In genomic region chr1:33012165-33012564, GRCh38 we compare ENCODE assay signal across 20 cellular contexts. TPM values are rescaled to one million over a fixed set of nuclear protein-coding genes. Genes with fewer than 3 reads are reported as not detected.
DNase-seq lines count a peak whose midpoint lies in the region; ATAC-seq and TF ChIP-seq lines count a peak whose summit lies in the region.
"Had no signal": no experiment of that assay in that cellular context is flagged by ENCODE, and none has a peak within 500 bp of the region (broad histone marks: within the 10 kb centered on the region; RNA-seq: fewer than 3 reads in every experiment).

No MANE protein-coding gene starts in this region.

- no peaks in the 10 kb centered on the region for H3K27me3 Mint-ChIP-seq in activated naive CD4-positive, alpha-beta T cell treated with anti-CD3 and anti-CD28 coated beads for 36 hours (ENCODE audit: low read depth)
- H3K27me3 Mint-ChIP-seq in osteocyte (ENCODE audit: unreplicated experiment), result no peaks in the 10 kb centered on the region
- H3K27me3 Mint-ChIP-seq: activated naive CD4-positive, alpha-beta T cell treated with anti-CD3 and anti-CD28 coated beads, Interleukin-2, amount 50 U/mL, for 24 hours; central memory CD8-positive, alpha-beta T cell; naive thymus-derived CD8-positive, alpha-beta T cell had no signal

- CTCF ChIA-PET in activated naive CD4-positive, alpha-beta T cell treated with anti-CD3 and anti-CD28 coated beads for 36 hours (lab: Charles Lee), result no interaction called here

- H3K36me3 ChIP-seq in testis (ENCODE audit: low read depth, missing control alignments), result no peaks in the 10 kb centered on the region

- H3K27ac Mint-ChIP-seq in activated naive CD4-positive, alpha-beta T cell treated with anti-CD3 and anti-CD28 coated beads, Interleukin-2, amount 50 U/mL, for 72 hours, result peak overlapping the region; percentile 45 to 68
- no peak overlapping the region for H3K27ac Mint-ChIP-seq in activated naive CD4-positive, alpha-beta T cell treated with anti-CD3 and anti-CD28 coated beads for 36 hours
- peak overlapping the region; percentile 74 for H3K27ac Mint-ChIP-seq in osteocyte (ENCODE audit: unreplicated experiment)
- H3K27ac Mint-ChIP-seq: H9 had no signal

- intact Hi-C loops in activated naive CD4-positive, alpha-beta T cell treated with anti-CD3 and anti-CD28 coated beads for 36 hours (cut with micrococcal nuclease), result no loop called here
- intact Hi-C loops in dorsolateral prefrontal cortex (cut with DNase I), result loop anchor here (5.0 to 10.0 kb wide), 2 partner anchors 77 to 80 kb away; no protein-coding TSS in a partner anchor
- intact Hi-C loops in testis (cut with DNase I; ENCODE audit: low total_unique reads), result no loop called here

- peaks cover 4% of the 10 kb centered on the region for H3K4me1 Mint-ChIP-seq in activated naive CD4-positive, alpha-beta T cell treated with anti-CD3 and anti-CD28 coated beads for 36 hours (ENCODE audit: low read depth)
- H3K4me1 Mint-ChIP-seq in osteocyte (ENCODE audit: unreplicated experiment), result peaks cover 22% of the 10 kb centered on the region
- H3K4me1 Mint-ChIP-seq: activated naive CD4-positive, alpha-beta T cell treated with anti-CD3 and anti-CD28 coated beads, Interleukin-2, amount 50 U/mL, for 24 hours; central memory CD8-positive, alpha-beta T cell; naive thymus-derived CD8-positive, alpha-beta T cell had no signal

- H3K4me3 ChIP-seq in dorsolateral prefrontal cortex (no peak overlapping the region), testis (no peak overlapping the region)
- H3K4me3 ChIP-seq: A549, GM12878 had no signal

- H3K27ac ChIP-seq in dorsolateral prefrontal cortex (peak overlapping the region in 42 of 59 donors; percentile 6 to 84 (median 64)), testis (peak overlapping the region; percentile 43 to 72)
- H3K27ac ChIP-seq: A549 had no signal

- no peak for ATAC-seq in activated naive CD4-positive, alpha-beta T cell treated with anti-CD3 and anti-CD28 coated beads, Interleukin-2, amount 50 U/mL, for 72 hours
- ATAC-seq: A549; GM12878; naive thymus-derived CD8-positive, alpha-beta T cell had no signal

- DNase-seq in activated naive CD4-positive, alpha-beta T cell treated with anti-CD3 and anti-CD28 coated beads, Interleukin-2, amount 50 U/mL, for 72 hours (ENCODE audit: low spot score in 2 of 2), result no peak
- no peak for DNase-seq in activated naive CD4-positive, alpha-beta T cell treated with anti-CD3 and anti-CD28 coated beads for 36 hours
- DNase-seq in dorsolateral prefrontal cortex (no peak), osteocyte (ENCODE audit: extremely low spot score, unreplicated experiment) (no peak), testis (no peak), OCI-M1 (lab: John Stamatoyannopoulos, UW) (no peak), GM19240 (ENCODE audit: insufficient read length, low spot score) (no peak), EL (no peak)
- DNase-seq: activated CD4-positive, CD25-positive, alpha-beta regulatory T cell; glutamatergic neuron; H9; kidney glomerular epithelial cell; MV-4-11; naive thymus-derived CD8-positive, alpha-beta T cell; NCI-H2107; NCI-H82 had no signal

- no peak for TF ChIP-seq CTCF in dorsolateral prefrontal cortex (IDR thresholded peaks at IDR 0.05 in 54 of 56, conservative IDR thresholded peaks at IDR 0.05 in 2 of 56; ENCODE audit: low read depth in 1 of 56, partially characterized antibody in 56 of 56)
- TF ChIP-seq CTCF in osteocyte (IDR thresholded peaks at IDR 0.05), result no peak
- no peak for TF ChIP-seq CTCF in testis (IDR thresholded peaks at IDR 0.05)

- H3K4me3 Mint-ChIP-seq in activated naive CD4-positive, alpha-beta T cell treated with anti-CD3 and anti-CD28 coated beads for 36 hours, result no peak overlapping the region
- H3K4me3 Mint-ChIP-seq in osteocyte (ENCODE audit: unreplicated experiment), result no peak overlapping the region
- H3K4me3 Mint-ChIP-seq: activated naive CD4-positive, alpha-beta T cell treated with anti-CD3 and anti-CD28 coated beads, Interleukin-2, amount 50 U/mL, for 24 hours; central memory CD8-positive, alpha-beta T cell; H9; naive thymus-derived CD8-positive, alpha-beta T cell had no signal

- no peaks in the 10 kb centered on the region for H3K9me3 Mint-ChIP-seq in activated naive CD4-positive, alpha-beta T cell treated with anti-CD3 and anti-CD28 coated beads, Interleukin-2, amount 50 U/mL, for 72 hours
- no peaks in the 10 kb centered on the region for H3K9me3 Mint-ChIP-seq in activated naive CD4-positive, alpha-beta T cell treated with anti-CD3 and anti-CD28 coated beads for 36 hours
- no peaks in the 10 kb centered on the region for H3K9me3 Mint-ChIP-seq in osteocyte (ENCODE audit: unreplicated experiment)
- H3K9me3 Mint-ChIP-seq: activated naive CD4-positive, alpha-beta T cell treated with anti-CD3 and anti-CD28 coated beads, Interleukin-2, amount 50 U/mL, for 24 hours; central memory CD8-positive, alpha-beta T cell; H9; naive thymus-derived CD8-positive, alpha-beta T cell had no signal

- no peak for TF ChIP-seq POLR2A in testis (IDR thresholded peaks at IDR 0.05)

- no peaks in the 10 kb centered on the region for H3K9me3 ChIP-seq in testis
- H3K9me3 ChIP-seq: A549 had no signal

- WGBS in testis, 2 donors, result 66 to 73% methylated on average over 3 of the region's 3 CpGs

- peaks cover 36 to 49% of the 10 kb centered on the region in 2 donors for H3K36me3 Mint-ChIP-seq in activated naive CD4-positive, alpha-beta T cell treated with anti-CD3 and anti-CD28 coated beads, Interleukin-2, amount 50 U/mL, for 72 hours
- H3K36me3 Mint-ChIP-seq in activated naive CD4-positive, alpha-beta T cell treated with anti-CD3 and anti-CD28 coated beads for 36 hours (ENCODE audit: low read depth), result peaks cover 48% of the 10 kb centered on the region
- H3K36me3 Mint-ChIP-seq in osteocyte (ENCODE audit: unreplicated experiment), result peaks cover 28% of the 10 kb centered on the region

- H3K4me1 ChIP-seq in testis, result peaks cover 22% of the 10 kb centered on the region

- no peaks in the 10 kb centered on the region for H3K27me3 ChIP-seq in dorsolateral prefrontal cortex
- no peaks in the 10 kb centered on the region for H3K27me3 ChIP-seq in testis

RNA-seq across cellular contexts. Expression of gene AK2, which starts 24.5 kb away (rescaled TPM):
- total RNA-seq in activated naive CD4-positive, alpha-beta T cell treated with anti-CD3 and anti-CD28 coated beads, Interleukin-2, amount 50 U/mL, for 72 hours, result 100 to 1,000 TPM; 257 to 425 TPM
- 100 to 1,000 TPM; 311 to 328 TPM for total RNA-seq in activated naive CD4-positive, alpha-beta T cell treated with anti-CD3 and anti-CD28 coated beads for 36 hours
- total RNA-seq in dorsolateral prefrontal cortex (100 to 1,000 TPM in 6 of 120 experiments, 10 to 100 TPM in 114; 59.4 to 114 (median 81.1) TPM), osteocyte (93.0 and 94.6 TPM in 2 replicates), testis (100 to 1,000 TPM; 181 to 219 TPM)
- polyA plus RNA-seq in testis (ENCODE audit: insufficient read depth, low read depth, low replicate concordance), result 144 TPM

RNA-seq across cellular contexts. Expression of gene RNF19B, which starts 47.6 kb away (rescaled TPM):
- total RNA-seq in activated naive CD4-positive, alpha-beta T cell treated with anti-CD3 and anti-CD28 coated beads, Interleukin-2, amount 50 U/mL, for 72 hours, result 10 to 100 TPM; 11.5 to 31.6 TPM
- 10 to 100 TPM; 12.5 to 13.3 TPM for total RNA-seq in activated naive CD4-positive, alpha-beta T cell treated with anti-CD3 and anti-CD28 coated beads for 36 hours
- total RNA-seq in dorsolateral prefrontal cortex, result 10 to 100 TPM; 19.7 to 42.6 (median 28.7) TPM
- total RNA-seq in osteocyte, result 12.6 and 15.3 TPM in 2 replicates
- total RNA-seq in testis, result 100 to 1,000 TPM; 140 to 141 TPM
- polyA plus RNA-seq in testis (ENCODE audit: insufficient read depth, low read depth, low replicate concordance), result 225 TPM

Comparison
In these comparisons a context has a peak if more than half of its experiments do, and no peak if none do; other contexts are left out.
1. intact Hi-C loops: an anchor here in dorsolateral prefrontal cortex (5.0 to 10.0 kb wide); none called in activated naive CD4-positive, alpha-beta T cell treated with anti-CD3 and anti-CD28 coated beads for 36 hours and testis.